ENCODE assay signal across 13 cellular contexts in the genomic region with DNA sequence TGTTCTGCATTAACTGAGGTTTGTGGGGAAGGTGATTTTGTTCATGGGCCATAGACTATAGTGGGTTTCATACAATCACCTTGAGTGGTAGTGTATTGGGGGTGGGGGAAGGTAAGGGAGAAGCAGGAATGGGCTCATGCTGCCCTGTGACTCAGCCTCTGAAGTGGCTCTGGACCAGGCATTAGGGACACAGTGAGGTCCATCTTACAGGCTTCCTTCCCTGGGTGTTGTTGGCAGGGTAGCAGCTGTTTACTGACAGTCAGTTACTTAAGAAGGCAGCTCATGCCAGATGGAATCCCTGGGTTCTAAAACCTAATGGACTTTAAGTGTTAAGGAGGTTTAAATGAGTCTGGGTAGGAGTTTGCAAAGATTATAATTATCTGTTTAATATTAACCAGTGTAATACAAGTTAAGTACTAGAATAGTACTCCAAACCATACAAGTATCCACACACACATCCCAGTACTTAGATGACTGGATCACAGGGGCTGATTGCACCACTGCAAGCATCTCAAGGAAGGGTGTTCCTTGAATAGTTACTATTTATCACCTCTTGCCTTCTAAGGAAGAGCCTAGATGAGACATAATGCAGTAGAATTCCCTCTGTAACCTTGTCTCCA. TPM values are rescaled to one million over a fixed set of nuclear protein-coding genes. Genes with fewer than 3 reads are reported as not detected.
DNase-seq lines count a peak whose midpoint lies in the region; ATAC-seq and TF ChIP-seq lines count a peak whose summit lies in the region.
"Had no signal": no experiment of that assay in that cellular context is flagged by ENCODE, and none has a peak within 500 bp of the region (broad histone marks: within the 10 kb centered on the region; RNA-seq: fewer than 3 reads in every experiment).

No MANE protein-coding gene starts in this region.

- peak overlapping the region; percentile 60 for H2AK5ac ChIP-seq in mesenchymal stem cell (ENCODE audit: low read length, severe bottlenecking)

- peaks cover 11% of the 10 kb centered on the region for H3K4me1 Mint-ChIP-seq in activated CD8-positive, alpha-beta T cell treated with anti-CD3 and anti-CD28 coated beads, Interleukin-2, amount 10 ng/mL, durations not matched to agents 7 days and 5 days (ENCODE audit: low read depth)
- peaks cover 5 to 8% of the 10 kb centered on the region in 2 donors for H3K4me1 Mint-ChIP-seq in stimulated activated naive B cell treated with anti-CD40 and anti-IgM and Interleukin-4, amounts not matched to agents 10 μg/mL and 1 μg/mL and 100 μg/mL, for 72 hours

- no peak overlapping the region for H3K14ac ChIP-seq in mesenchymal stem cell (ENCODE audit: low read length in 2 of 2)

- H3K4me2 ChIP-seq in mesenchymal stem cell (ENCODE audit: low read length, poor library complexity, severe bottlenecking), result no peak overlapping the region
- H3K4me2 ChIP-seq: smooth muscle cell had no signal

- no peak overlapping the region for H3K4ac ChIP-seq in mesenchymal stem cell (ENCODE audit: low read depth in 1 of 2, low read length in 2 of 2)

- peak overlapping the region; percentile 35 for H3K9ac ChIP-seq in mesenchymal stem cell (ENCODE audit: low read length)

- H3K4me3 ChIP-seq in epithelial cell of esophagus (ENCODE audit: low read length) (no peak overlapping the region), mesenchymal stem cell (ENCODE audit: insufficient read depth in 1 of 2, low read depth in 1 of 2, low read length in 2 of 2) (no peak overlapping the region)
- H3K4me3 ChIP-seq: smooth muscle cell had no signal

- peaks cover 26% of the 10 kb centered on the region for H3K79me1 ChIP-seq in mesenchymal stem cell (replicated peaks; ENCODE audit: low read length, poor library complexity, severe bottlenecking)

- H3K4me1 ChIP-seq in mesenchymal stem cell (ENCODE audit: control insufficient read depth, insufficient read depth, low read depth, low read length) (peaks cover 9% of the 10 kb centered on the region), foreskin keratinocyte (peaks cover 19% of the 10 kb centered on the region)

- H3K9me3 Mint-ChIP-seq in activated CD8-positive, alpha-beta T cell treated with anti-CD3 and anti-CD28 coated beads, Interleukin-2, amount 10 ng/mL, durations not matched to agents 7 days and 5 days (ENCODE audit: insufficient read depth), result no peaks in the 10 kb centered on the region
- no peaks in the 10 kb centered on the region for H3K9me3 Mint-ChIP-seq in stimulated activated naive B cell treated with anti-CD40 and anti-IgM and Interleukin-4, amounts not matched to agents 10 μg/mL and 1 μg/mL and 100 μg/mL, for 72 hours

- H2BK15ac ChIP-seq in mesenchymal stem cell (ENCODE audit: low read depth, poor library complexity, severe bottlenecking), result no peak overlapping the region

- ATAC-seq in activated CD8-positive, alpha-beta T cell treated with anti-CD3 and anti-CD28 coated beads, Interleukin-2, amount 10 ng/mL, durations not matched to agents 7 days and 5 days, result no peak
- ATAC-seq in foreskin keratinocyte, result no peak
- ATAC-seq in GM18861 (IDR thresholded peaks at IDR 0.05; ENCODE audit: unreplicated experiment), result no peak
- no peak for ATAC-seq in stimulated activated naive B cell treated with anti-CD40 and anti-IgM and Interleukin-4, amounts not matched to agents 10 μg/mL and 1 μg/mL and 100 μg/mL, for 72 hours (replicated peaks)

- no peak overlapping the region for H2BK12ac ChIP-seq in mesenchymal stem cell (ENCODE audit: low read length in 2 of 2)

- H3K27me3 ChIP-seq in mesenchymal stem cell (ENCODE audit: control insufficient read depth in 1 of 2, insufficient read depth in 1 of 2, low read length in 2 of 2) (no peaks in the 10 kb centered on the region), foreskin keratinocyte (no peaks in the 10 kb centered on the region)

- no peak overlapping the region for H2BK5ac ChIP-seq in mesenchymal stem cell (ENCODE audit: low read depth, low read length, poor library complexity, severe bottlenecking)

- no peaks in the 10 kb centered on the region for H3K27me3 Mint-ChIP-seq in activated CD8-positive, alpha-beta T cell treated with anti-CD3 and anti-CD28 coated beads, Interleukin-2, amount 10 ng/mL, durations not matched to agents 7 days and 5 days (ENCODE audit: low read depth)
- H3K27me3 Mint-ChIP-seq in stimulated activated naive B cell treated with anti-CD40 and anti-IgM and Interleukin-4, amounts not matched to agents 10 μg/mL and 1 μg/mL and 100 μg/mL, for 72 hours, result no peaks in the 10 kb centered on the region

- H4K91ac ChIP-seq in mesenchymal stem cell (ENCODE audit: low read length), result no peak overlapping the region

- CTCF ChIA-PET in activated CD8-positive, alpha-beta T cell treated with anti-CD3 and anti-CD28 coated beads, Interleukin-2, amount 10 ng/mL, durations not matched to agents 7 days and 5 days (lab: Charles Lee), result interaction anchor here (1.4 to 2.4 kb wide), 2 partner anchors 17 to 107 kb away, joined by 5 to 11 read pairs; no protein-coding TSS in a partner anchor

- no peak for TF ChIP-seq CTCF in epithelial cell of esophagus (IDR thresholded peaks at IDR 0.05; ENCODE audit: insufficient read depth, low read depth, low read length, missing control alignments)
- no peak for TF ChIP-seq CTCF in foreskin keratinocyte (conservative IDR thresholded peaks at IDR 0.05)

- H3K36me3 Mint-ChIP-seq in activated CD8-positive, alpha-beta T cell treated with anti-CD3 and anti-CD28 coated beads, Interleukin-2, amount 10 ng/mL, durations not matched to agents 7 days and 5 days (ENCODE audit: low read depth), result peaks cover 15% of the 10 kb centered on the region
- peaks cover 10 to 23% of the 10 kb centered on the region in 2 donors for H3K36me3 Mint-ChIP-seq in stimulated activated naive B cell treated with anti-CD40 and anti-IgM and Interleukin-4, amounts not matched to agents 10 μg/mL and 1 μg/mL and 100 μg/mL, for 72 hours

- H3K23ac ChIP-seq in mesenchymal stem cell (ENCODE audit: low read length in 2 of 2), result no peak overlapping the region

- DNase-seq in AG20443 (ENCODE audit: low spot score), result peak; percentile 28
- peak; percentile 72 for DNase-seq in LHCN-M2 (ENCODE audit: low read depth)
- DNase-seq in epithelial cell of esophagus (ENCODE audit: low read depth), result peak; percentile 38
- DNase-seq in mesenchymal stem cell, result peak; percentile 69
- no peak for DNase-seq in activated CD8-positive, alpha-beta T cell treated with anti-CD3 and anti-CD28 coated beads, Interleukin-2, amount 10 ng/mL, durations not matched to agents 7 days and 5 days
- DNase-seq in foreskin keratinocyte, result no peak
- DNase-seq in stimulated activated naive B cell treated with anti-CD40 and anti-IgM and Interleukin-4, amounts not matched to agents 10 μg/mL and 1 μg/mL and 100 μg/mL, for 72 hours, result no peak
- DNase-seq: Kasumi-1; NK-92 treated with Interleukin-12 subunit alpha and Interleukin-12 subunit beta, amount 100 ng/mL, for 24 hours; stimulated activated naive CD4-positive, alpha-beta T cell treated with Interleukin-2 at 50 U/mL for 16 hours had no signal

- peak overlapping the region; percentile 36 for H4K8ac ChIP-seq in mesenchymal stem cell (ENCODE audit: low read length)

- no peak overlapping the region for H3K18ac ChIP-seq in mesenchymal stem cell (ENCODE audit: low read depth in 1 of 2, low read length in 2 of 2)

- H3K36me3 ChIP-seq in mesenchymal stem cell (ENCODE audit: control insufficient read depth in 1 of 2, insufficient read depth in 2 of 2, low read depth in 1 of 2, low read length in 2 of 2), result peaks cover 6 to 37% of the 10 kb centered on the region in 2 experiments

- H3K27ac Mint-ChIP-seq in activated CD8-positive, alpha-beta T cell treated with anti-CD3 and anti-CD28 coated beads, Interleukin-2, amount 10 ng/mL, durations not matched to agents 7 days and 5 days, result no peak overlapping the region
- no peak overlapping the region for H3K27ac Mint-ChIP-seq in stimulated activated naive B cell treated with anti-CD40 and anti-IgM and Interleukin-4, amounts not matched to agents 10 μg/mL and 1 μg/mL and 100 μg/mL, for 72 hours

- H2AFZ ChIP-seq in mesenchymal stem cell (ENCODE audit: low read depth, low read length), result no peak overlapping the region

- no peak overlapping the region for H2BK120ac ChIP-seq in mesenchymal stem cell (ENCODE audit: low read depth, low read length)

- no peak overlapping the region for H3K4me3 Mint-ChIP-seq in activated CD8-positive, alpha-beta T cell treated with anti-CD3 and anti-CD28 coated beads, Interleukin-2, amount 10 ng/mL, durations not matched to agents 7 days and 5 days
- H3K4me3 Mint-ChIP-seq in stimulated activated naive B cell treated with anti-CD40 and anti-IgM and Interleukin-4, amounts not matched to agents 10 μg/mL and 1 μg/mL and 100 μg/mL, for 72 hours, result no peak overlapping the region

- H3K27ac ChIP-seq in mesenchymal stem cell (ENCODE audit: low read length, poor library complexity, severe bottlenecking) (peak overlapping the region; percentile 63), foreskin keratinocyte (no peak overlapping the region)
- H3K27ac ChIP-seq: C4-2B had no signal

- POLR2A ChIA-PET in activated CD8-positive, alpha-beta T cell treated with anti-CD3 and anti-CD28 coated beads, Interleukin-2, amount 10 ng/mL, durations not matched to agents 7 days and 5 days (lab: Charles Lee), result no interaction called here

- no peaks in the 10 kb centered on the region for H3K9me3 ChIP-seq in mesenchymal stem cell (ENCODE audit: control insufficient read depth, low read length)

RNA-seq across cellular contexts. Expression of gene CAST, which starts 59.3 kb away (rescaled TPM):
- total RNA-seq in LHCN-M2 (2014; rRNA removed) (150 and 191 TPM in 2 replicates), foreskin keratinocyte (219 and 253 TPM in 2 replicates)
- polyA plus RNA-seq in LHCN-M2 (2012), result 102 TPM
- 217 TPM for polyA plus RNA-seq in mesenchymal stem cell (2013, experiment 1 of 2)
- polyA plus RNA-seq in mesenchymal stem cell (2013, experiment 2 of 2), result 216 TPM
- 100 to 1,000 TPM; 149 to 152 TPM for total RNA-seq in activated CD8-positive, alpha-beta T cell treated with anti-CD3 and anti-CD28 coated beads, Interleukin-2, amount 10 ng/mL, durations not matched to agents 7 days and 5 days
- polyA plus RNA-seq in foreskin keratinocyte, result 71.4 and 87.8 TPM in 2 replicates

Comparison
In these comparisons a context has a peak if more than half of its experiments do, and no peak if none do; other contexts are left out.
1. DNase-seq: peak in AG20443 (single experiment), LHCN-M2 (single experiment), epithelial cell of esophagus (single experiment) and mesenchymal stem cell (single experiment); none in activated CD8-positive, alpha-beta T cell treated with anti-CD3 and anti-CD28 coated beads, Interleukin-2, amount 10 ng/mL, durations not matched to agents 7 days and 5 days (single experiment), foreskin keratinocyte (0 of 2) and stimulated activated naive B cell treated with anti-CD40 and anti-IgM and Interleukin-4, amounts not matched to agents 10 μg/mL and 1 μg/mL and 100 μg/mL, for 72 hours (single experiment).